In the genomic region with DNA sequence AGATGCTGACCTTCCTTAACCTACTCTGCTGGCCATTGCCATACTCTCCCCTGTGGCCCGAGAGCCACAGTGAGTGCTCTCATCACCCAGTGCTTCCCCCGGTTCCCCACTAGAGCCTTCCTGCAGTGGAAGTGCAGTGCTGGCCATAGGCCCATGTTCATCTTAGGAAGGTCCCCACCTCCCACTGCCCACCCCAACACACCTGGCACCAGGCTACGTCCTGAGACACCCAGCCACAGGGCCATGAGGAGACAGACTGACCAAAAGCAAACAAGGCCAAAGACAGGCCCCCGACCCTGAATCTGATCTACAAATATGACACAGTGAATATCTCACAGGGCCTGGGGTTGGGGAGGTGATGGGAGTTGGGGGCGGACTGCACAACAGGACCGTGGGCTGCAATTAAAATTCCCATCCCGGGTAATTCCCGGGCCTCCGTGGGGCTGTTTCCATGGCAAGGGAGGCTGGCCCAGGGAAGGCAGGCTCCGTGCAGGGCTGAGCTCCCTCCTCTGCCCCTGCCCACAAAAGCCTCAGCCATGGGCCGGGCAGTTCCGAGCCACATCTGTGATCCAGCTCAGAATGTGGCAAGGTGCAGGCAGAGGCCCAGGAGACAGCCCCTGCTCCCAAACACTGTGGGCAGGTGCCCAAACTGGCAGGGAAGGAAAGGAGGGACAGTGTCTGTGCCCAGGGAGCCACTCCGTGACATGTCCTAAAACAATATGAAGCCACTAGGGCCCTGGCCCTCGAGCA, we compare ENCODE assay signal across 18 cellular contexts. TPM values are rescaled to one million over a fixed set of nuclear protein-coding genes. Genes with fewer than 3 reads are reported as not detected.
DNase-seq lines count a peak whose midpoint lies in the region; ATAC-seq and TF ChIP-seq lines count a peak whose summit lies in the region.
"Had no signal": no experiment of that assay in that cellular context is flagged by ENCODE, and none has a peak within 500 bp of the region (broad histone marks: within the 10 kb centered on the region; RNA-seq: fewer than 3 reads in every experiment).

No MANE protein-coding gene starts in this region.

- 83 to 87% methylated on average over 14 of the region's 14 CpGs for WGBS in aorta, 2 donors

- TF ChIP-seq CTCF in HEK293 (tag by site-specific recombination; IDR thresholded peaks at IDR 0.05), result no peak
- TF ChIP-seq CTCF in dorsolateral prefrontal cortex (IDR thresholded peaks at IDR 0.05 in 54 of 56, conservative IDR thresholded peaks at IDR 0.05 in 2 of 56; ENCODE audit: low read depth in 1 of 56, partially characterized antibody in 56 of 56), result no peak

- no peak for ATAC-seq in aorta (ENCODE audit: low FRiP score)

- H3K36me3 ChIP-seq in HEK293 (ENCODE audit: control insufficient read depth in 2 of 2, insufficient read depth in 1 of 2, low read length in 2 of 2), result no peaks in the 10 kb centered on the region
- no peaks in the 10 kb centered on the region for H3K36me3 ChIP-seq in aorta (ENCODE audit: control insufficient read depth in 1 of 2, insufficient read depth in 2 of 2, low read length in 1 of 2)

- H3K27ac ChIP-seq in HEK293 (ENCODE audit: extremely low read depth, low read depth, low read length) (no peak overlapping the region), layer of hippocampus (ENCODE audit: low read depth, low read length) (peak overlapping the region; percentile 8), aorta (ENCODE audit: low read depth in 1 of 2, low read length in 2 of 2) (no peak overlapping the region), dorsolateral prefrontal cortex (peak overlapping the region in 2 of 59 donors; percentile 3 to 22)
- H3K27ac ChIP-seq: 22Rv1, A549, C4-2B, GM23248 had no signal

- H3K27me3 ChIP-seq in layer of hippocampus (ENCODE audit: control insufficient read depth, insufficient read depth, low read length), result no peaks in the 10 kb centered on the region
- no peaks in the 10 kb centered on the region for H3K27me3 ChIP-seq in aorta (ENCODE audit: control insufficient read depth in 1 of 2, insufficient read depth in 2 of 2, low read length in 1 of 2)
- no peaks in the 10 kb centered on the region for H3K27me3 ChIP-seq in dorsolateral prefrontal cortex

- DNase-seq in posterior vena cava (ENCODE audit: low spot score), result peak; percentile 58
- DNase-seq in aorta, result peak; percentile 32 to 60
- DNase-seq in cardiac septum (ENCODE audit: low spot score), result no peak
- DNase-seq in NCI-H2227 treated with DMSO at 0.1 percent for 48 hours (lab: John Stamatoyannopoulos, UW), result no peak
- DNase-seq in dorsolateral prefrontal cortex, result no peak
- DNase-seq: AML-193; Caco-2; CD4-positive, alpha-beta T cell; GM23248; HCEC 1CT; HFFc6 had no signal

- H3K4me3 ChIP-seq in HEK293 (ENCODE audit: low read depth, low read length) (no peak overlapping the region), aorta (ENCODE audit: low read length in 2 of 2) (no peak overlapping the region), dorsolateral prefrontal cortex (no peak overlapping the region)
- H3K4me3 ChIP-seq: A549, GM23248 had no signal

- H3K9me3 ChIP-seq in HEK293 (ENCODE audit: control insufficient read depth, insufficient read depth, low read depth, low read length) (no peaks in the 10 kb centered on the region), aorta (ENCODE audit: control insufficient read depth, low read length) (no peaks in the 10 kb centered on the region)
- H3K9me3 ChIP-seq: A549, Caco-2 had no signal

- CTCF ChIA-PET in HEK293 (lab: Yijun Ruan, JAX), result no interaction called here

- H3K4me1 ChIP-seq in HEK293 (ENCODE audit: control insufficient read depth, insufficient read depth, low read length) (no peaks in the 10 kb centered on the region), aorta (ENCODE audit: control insufficient read depth in 1 of 2, insufficient read depth in 2 of 2, low read length in 2 of 2) (no peaks in the 10 kb centered on the region)
- H3K4me1 ChIP-seq: Caco-2 had no signal

- POLR2A ChIA-PET in HEK293 (lab: Yijun Ruan, JAX), result no interaction called here

- intact Hi-C loops in posterior vena cava (cut with DNase I), result loop anchor here in 1 of 2 donors (10.0 kb wide), 1 partner anchor 696 kb away; no protein-coding TSS in a partner anchor
- intact Hi-C loops in aorta (cut with DNase I), result no loop called here
- intact Hi-C loops in cardiac septum (cut with DNase I), result no loop called here
- intact Hi-C loops in dorsolateral prefrontal cortex (cut with DNase I), result no loop called here

TF ChIP-seq in HEK293, 187 proteins besides CTCF, POLR2A, EP300 and RAD21:
- TF ChIP-seq ZFHX2 (tag by site-specific recombination; conservative IDR thresholded peaks at IDR 0.05) (peak; percentile 35), ZNF670 (tag by site-specific recombination; IDR thresholded peaks at IDR 0.05; ENCODE audit: low read depth) (no peak), EGR2 (tag by site-specific recombination; IDR thresholded peaks at IDR 0.05; ENCODE audit: low read depth) (peak; percentile 45)

RNA-seq across cellular contexts. Expression of gene CHST1, which starts 5.1 kb away (rescaled TPM):
- total RNA-seq in posterior vena cava (1 to 10 TPM; 3.3 to 5.2 TPM), aorta (10 to 100 TPM; 11.0 to 15.2 TPM), cardiac septum (2.6 TPM), dorsolateral prefrontal cortex (100 to 1,000 TPM in 61 of 120 experiments, 10 to 100 TPM in 59; 51.7 to 159 (median 100) TPM)
- 10 to 100 TPM in 1 of 2 donors, 1 to 10 TPM in 1; 6.0 to 31.0 TPM for polyA plus RNA-seq in aorta
- total RNA-seq: Caco-2; CD4-positive, alpha-beta T cell; GM23248; HepG2 had no signal
- polyA plus RNA-seq: HepG2, IgD-negative memory B cell had no signal

Comparison
In these comparisons a context has a peak if more than half of its experiments do, and no peak if none do; other contexts are left out.
1. DNase-seq: peak in posterior vena cava (single experiment) and aorta (2 of 2); none in cardiac septum (single experiment), NCI-H2227 treated with DMSO at 0.1 percent for 48 hours (single experiment) and dorsolateral prefrontal cortex (0 of 10).